ENCODE assay signal across 8 cellular contexts in the genomic region with DNA sequence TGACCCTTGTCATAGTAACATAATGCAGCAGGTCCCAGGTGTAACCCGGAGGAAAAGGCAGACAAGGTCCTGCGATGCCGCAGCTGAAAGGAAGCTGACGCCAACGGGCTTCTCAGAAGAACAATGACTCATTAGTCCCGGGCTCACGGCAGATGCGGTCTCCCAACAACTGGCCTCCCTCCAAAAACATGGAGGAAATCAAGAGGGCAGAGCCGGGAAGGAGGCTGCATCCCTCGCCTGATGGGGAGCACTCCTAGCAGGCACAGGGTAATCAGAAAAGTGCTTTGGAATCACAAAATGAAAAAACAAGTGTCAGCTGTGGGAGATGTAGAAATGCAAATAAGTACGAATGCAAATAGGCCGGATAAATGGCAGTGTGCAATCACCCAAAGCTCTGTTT.
DNase-seq lines count a peak whose midpoint lies in the region; ATAC-seq and TF ChIP-seq lines count a peak whose summit lies in the region.

No MANE protein-coding gene starts in this region.

- H3K9me3 ChIP-seq in HAP-1: no peaks in the 10 kb centered on the region

- no peaks in the 10 kb centered on the region for H3K36me3 ChIP-seq in HAP-1 (replicated peaks)

- H3K27me3 ChIP-seq in HAP-1 (ENCODE audit: low read depth): no peaks in the 10 kb centered on the region

- in situ Hi-C loops in HAP-1 (cut with MboI; ENCODE audit: low sequenced_read_pairs): no loop called here

- no peak for TF ChIP-seq CTCF in fibroblast of pulmonary artery (IDR thresholded peaks at IDR 0.05; ENCODE audit: low read length, missing control alignments)

- peaks cover 27% of the 10 kb centered on the region for H3K4me1 ChIP-seq in HAP-1

- no peak overlapping the region for H3K4me3 ChIP-seq in fibroblast of pulmonary artery (replicated peaks; ENCODE audit: low read depth, low read length)
- H3K4me3 ChIP-seq in HAP-1: no peak overlapping the region

- DNase-seq in HK-2 (ENCODE audit: unreplicated experiment) (peak; percentile 77), SHP77 treated with DMSO at 0.1 percent for 48 hours (lab: John Stamatoyannopoulos, UW) (peak; percentile 68), fibroblast of pulmonary artery (ENCODE audit: low read depth) (peak; percentile 96), smooth muscle cell of the brain vasculature (ENCODE audit: low read depth, low spot score) (peak; percentile 61), foreskin melanocyte (no peak), HAP-1 (ENCODE audit: low spot score in 2 of 2) (no peak)

- ATAC-seq in GM21825 (IDR thresholded peaks at IDR 0.05; ENCODE audit: unreplicated experiment) (no peak), GM18909 (IDR thresholded peaks at IDR 0.05; ENCODE audit: poor library complexity, unreplicated experiment) (no peak)

Comparison
In these comparisons a context has a peak if more than half of its experiments do, and no peak if none do; other contexts are left out.
1. DNase-seq: peak in HK-2 (single experiment), SHP77 treated with DMSO at 0.1 percent for 48 hours (single experiment), fibroblast of pulmonary artery (single experiment) and smooth muscle cell of the brain vasculature (single experiment); none in foreskin melanocyte (single experiment) and HAP-1 (0 of 2).